27 cellular contexts compared by ENCODE assay signal in genomic region chr6:147618457-147618856, GRCh38.
"Had no signal": no experiment of that assay in that cellular context is flagged by ENCODE, and none has a peak within 500 bp of the region (broad histone marks: within the 10 kb centered on the region; RNA-seq: fewer than 3 reads in every experiment).

No MANE protein-coding gene starts in this region.

- H3K9me3 Mint-ChIP-seq: dendritic cell treated with granulocyte-macrophage colony-stimulating factor and Interleukin-4, amounts not matched to agents 40 ng/mL and 50 ng/mL, for 4 days; endodermal cell; mesothelial cell of epicardium had no signal

- H3K27me3 Mint-ChIP-seq: dendritic cell treated with granulocyte-macrophage colony-stimulating factor and Interleukin-4, amounts not matched to agents 40 ng/mL and 50 ng/mL, for 4 days; effector memory CD8-positive, alpha-beta T cell had no signal

- H3K36me3 ChIP-seq: colonic mucosa, esophagus squamous epithelium, gastrocnemius medialis, heart right ventricle, left lung, lower lobe of right lung had no signal

- H3K27ac ChIP-seq: colonic mucosa, epithelial cell of prostate, esophagus squamous epithelium, gastrocnemius medialis, heart right ventricle, left lung, lower lobe of right lung had no signal

- H3K27ac Mint-ChIP-seq: dendritic cell treated with granulocyte-macrophage colony-stimulating factor and Interleukin-4, amounts not matched to agents 40 ng/mL and 50 ng/mL, for 4 days; effector memory CD8-positive, alpha-beta T cell; endodermal cell; mesothelial cell of epicardium had no signal

- H3K4me3 ChIP-seq: colonic mucosa, esophagus squamous epithelium, gastrocnemius medialis, heart right ventricle, left lung, lower lobe of right lung, mucosa of descending colon had no signal

- FAIRE-seq: endometrium, islet of Langerhans, keratinocyte had no signal

- H3K4me1 ChIP-seq: colonic mucosa, esophagus squamous epithelium, gastrocnemius medialis, left lung, lower lobe of right lung had no signal

- ATAC-seq: effector memory CD8-positive, alpha-beta T cell; esophagus mucosa; gastrocnemius medialis; heart right ventricle; left ventricle myocardium superior; mucosa of descending colon had no signal

- H3K9me3 ChIP-seq: colonic mucosa, esophagus squamous epithelium, gastrocnemius medialis, heart right ventricle, left lung, lower lobe of right lung, mucosa of descending colon had no signal

- H3K27me3 ChIP-seq: colonic mucosa, esophagus squamous epithelium, gastrocnemius medialis, heart right ventricle, left lung had no signal

- H3K4me3 Mint-ChIP-seq: dendritic cell treated with granulocyte-macrophage colony-stimulating factor and Interleukin-4, amounts not matched to agents 40 ng/mL and 50 ng/mL, for 4 days; effector memory CD8-positive, alpha-beta T cell; endodermal cell; mesothelial cell of epicardium; naive B cell had no signal

- DNase-seq: colonic mucosa; cortex of kidney; effector CD8-positive, alpha-beta T cell; effector memory CD8-positive, alpha-beta T cell; endodermal cell; erythroblast; esophagus squamous epithelium; foreskin melanocyte; gastrocnemius medialis; glutamatergic neuron; head of caudate nucleus; heart right ventricle; hypothalamus; left cardiac atrium; left ventricle myocardium superior; mesenchymal stem cell; mucosa of descending colon; naive B cell had no signal

- H3K36me3 Mint-ChIP-seq: mesothelial cell of epicardium, naive B cell had no signal

- H3K4me1 Mint-ChIP-seq: endodermal cell, mesothelial cell of epicardium, naive B cell had no signal
